In genomic region chr20:39946946-39947345, GRCh38 we compare ENCODE assay signal across 29 cellular contexts.
"Had no signal": no experiment of that assay in that cellular context is flagged by ENCODE, and none has a peak within 500 bp of the region (broad histone marks: within the 10 kb centered on the region; RNA-seq: fewer than 3 reads in every experiment).

No MANE protein-coding gene starts in this region.

- DNase-seq: hypothalamus; immature natural killer cell; kidney; left colon; left lung; lower lobe of right lung; mammary epithelial cell; mesenchymal stem cell; naive thymus-derived CD8-positive, alpha-beta T cell; nucleus accumbens; right lobe of liver; stimulated activated CD4-positive, alpha-beta T cell treated with anti-CD3 and anti-CD28 coated beads, Interleukin-12 subunit alpha, Interleukin-12 subunit beta, amount 100 ng/mL, for 4 hours; stimulated activated CD4-positive, alpha-beta T cell treated with anti-CD3 and anti-CD28 coated beads, Interleukin-15, amount 100 ng/mL, for 24 hours; stimulated activated CD4-positive, alpha-beta T cell treated with anti-CD3 and anti-CD28 coated beads, Interleukin-2, amount 100 ng/mL, for 24 hours; stimulated activated CD4-positive, alpha-beta T cell treated with anti-CD3 and anti-CD28 coated beads, Interleukin-4, amount 100 ng/mL, for 1 hour; stimulated activated naive B cell treated with anti-CD40 and anti-IgM and Interleukin-4, amounts not matched to agents 10 μg/mL and 1 μg/mL and 100 μg/mL, for 72 hours; stimulated activated naive CD8-positive, alpha-beta T cell treated with anti-CD3 and anti-CD28 coated beads, Interleukin-15, Interleukin-2, amounts not matched to agents 100 U/mL and 50 U/mL, for 24 hours; stomach; testis; thyroid gland; transverse colon; upper lobe of left lung had no signal

- H3K9me3 ChIP-seq: left lung, lower lobe of right lung, right atrium auricular region, right lobe of liver, stomach, testis, thyroid gland, transverse colon, upper lobe of left lung, vagina had no signal

- H3K4me1 Mint-ChIP-seq: immature natural killer cell; naive thymus-derived CD8-positive, alpha-beta T cell; neural crest cell; stimulated activated naive B cell treated with anti-CD40 and anti-IgM and Interleukin-4, amounts not matched to agents 10 μg/mL and 1 μg/mL and 100 μg/mL, for 72 hours had no signal

- H3K4me3 ChIP-seq: left lung, lower lobe of right lung, right atrium auricular region, right lobe of liver, skin epidermis, stomach, testis, thyroid gland, transverse colon, upper lobe of left lung, vagina had no signal

- H3K27ac ChIP-seq: left lung, lower lobe of right lung, right atrium auricular region, right lobe of liver, skin epidermis, stomach, testis, thyroid gland, transverse colon, upper lobe of left lung, vagina had no signal

- FAIRE-seq: islet of Langerhans, kidney had no signal

- H3K36me3 Mint-ChIP-seq: immature natural killer cell; naive thymus-derived CD8-positive, alpha-beta T cell; stimulated activated naive B cell treated with anti-CD40 and anti-IgM and Interleukin-4, amounts not matched to agents 10 μg/mL and 1 μg/mL and 100 μg/mL, for 72 hours had no signal

- H3K27ac Mint-ChIP-seq: immature natural killer cell; naive thymus-derived CD8-positive, alpha-beta T cell; nephron; progenitor cell of endocrine pancreas; stimulated activated naive B cell treated with anti-CD40 and anti-IgM and Interleukin-4, amounts not matched to agents 10 μg/mL and 1 μg/mL and 100 μg/mL, for 72 hours had no signal

- H3K36me3 ChIP-seq: left lung, lower lobe of right lung, right atrium auricular region, right lobe of liver, stomach, thyroid gland, transverse colon, upper lobe of left lung, vagina had no signal

- H3K4me1 ChIP-seq: left lung, lower lobe of right lung, right atrium auricular region, right lobe of liver, stomach, testis, thyroid gland, transverse colon, upper lobe of left lung, vagina had no signal

- H3K27me3 ChIP-seq: left lung, right atrium auricular region, right lobe of liver, stomach, testis, thyroid gland, transverse colon, upper lobe of left lung, vagina had no signal

- H3K4me3 Mint-ChIP-seq: immature natural killer cell; naive thymus-derived CD8-positive, alpha-beta T cell; nephron; neural crest cell; stimulated activated naive B cell treated with anti-CD40 and anti-IgM and Interleukin-4, amounts not matched to agents 10 μg/mL and 1 μg/mL and 100 μg/mL, for 72 hours had no signal

- H3K27me3 Mint-ChIP-seq: stimulated activated naive B cell treated with anti-CD40 and anti-IgM and Interleukin-4, amounts not matched to agents 10 μg/mL and 1 μg/mL and 100 μg/mL, for 72 hours had no signal

- H3K9me3 Mint-ChIP-seq: nephron, neural crest cell had no signal

- ATAC-seq: left colon; left lung; lower lobe of right lung; naive thymus-derived CD8-positive, alpha-beta T cell; right lobe of liver; stimulated activated naive B cell treated with anti-CD40 and anti-IgM and Interleukin-4, amounts not matched to agents 10 μg/mL and 1 μg/mL and 100 μg/mL, for 72 hours; stimulated activated naive CD8-positive, alpha-beta T cell treated with anti-CD3 and anti-CD28 coated beads, Interleukin-15, Interleukin-2, amounts not matched to agents 100 U/mL and 50 U/mL, for 24 hours had no signal
